8 cellular contexts compared by ENCODE assay signal in the genomic region with DNA sequence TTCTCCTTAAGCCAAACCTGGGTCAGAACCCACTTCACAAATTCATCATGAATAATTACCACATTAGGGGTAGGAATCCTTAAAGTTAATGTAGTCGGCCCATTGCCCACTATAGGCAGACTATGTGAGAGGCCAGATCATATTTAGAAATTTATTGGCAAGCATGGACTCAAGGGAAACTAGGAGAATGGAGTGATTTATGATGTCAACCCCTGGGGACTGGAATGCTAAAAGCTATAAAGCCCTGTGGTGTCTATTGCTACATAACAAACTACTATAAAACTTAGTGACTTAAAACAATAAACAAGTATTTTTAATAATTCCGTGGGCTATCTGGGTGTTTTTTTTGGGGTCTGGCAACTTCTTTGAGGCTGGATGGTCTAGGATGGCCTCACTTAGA.
"Had no signal": no experiment of that assay in that cellular context is flagged by ENCODE, and none has a peak within 500 bp of the region (broad histone marks: within the 10 kb centered on the region; RNA-seq: fewer than 3 reads in every experiment).

No MANE protein-coding gene starts in this region.

- H3K27ac ChIP-seq: HL-60 had no signal

- H3K4me3 ChIP-seq: GM23338, K562 had no signal

- DNase-seq: H9, HCEC 1CT, HFFc6, KG1 had no signal

- ATAC-seq: GM23338, HepG2, K562 had no signal
